Comparison of ENCODE assay signal across 10 cellular contexts in genomic region chr5:140146523-140146842, GRCh38. TPM values are rescaled to one million over a fixed set of nuclear protein-coding genes. Genes with fewer than 3 reads are reported as not detected.
DNase-seq lines count a peak whose midpoint lies in the region; ATAC-seq and TF ChIP-seq lines count a peak whose summit lies in the region.
"Had no signal": no experiment of that assay in that cellular context is flagged by ENCODE, and none has a peak within 500 bp of the region (broad histone marks: within the 10 kb centered on the region; RNA-seq: fewer than 3 reads in every experiment).

No MANE protein-coding gene starts in this region.

- TF ChIP-seq CTCF in dorsolateral prefrontal cortex (IDR thresholded peaks at IDR 0.05 in 54 of 56, conservative IDR thresholded peaks at IDR 0.05 in 2 of 56; ENCODE audit: low read depth in 1 of 56, partially characterized antibody in 56 of 56) (no peak), testis (IDR thresholded peaks at IDR 0.05) (no peak)

- no peaks in the 10 kb centered on the region for H3K36me3 Mint-ChIP-seq in activated naive CD4-positive, alpha-beta T cell treated with anti-CD3 and anti-CD28 coated beads, Interleukin-2, amount 50 U/mL, for 24 hours
- H3K36me3 Mint-ChIP-seq: activated CD4-positive, alpha-beta memory T cell treated with anti-CD3 and anti-CD28 coated beads for 36 hours had no signal

- peaks cover 21% of the 10 kb centered on the region for H3K4me1 Mint-ChIP-seq in activated naive CD4-positive, alpha-beta T cell treated with anti-CD3 and anti-CD28 coated beads, Interleukin-2, amount 50 U/mL, for 24 hours

- peaks cover 16% of the 10 kb centered on the region for H3K27me3 Mint-ChIP-seq in activated naive CD4-positive, alpha-beta T cell treated with anti-CD3 and anti-CD28 coated beads, Interleukin-2, amount 50 U/mL, for 24 hours

- peak overlapping the region; percentile 23 for H3K4me3 Mint-ChIP-seq in activated naive CD4-positive, alpha-beta T cell treated with anti-CD3 and anti-CD28 coated beads, Interleukin-2, amount 50 U/mL, for 24 hours

- H3K36me3 ChIP-seq in testis (ENCODE audit: low read depth, missing control alignments), result no peaks in the 10 kb centered on the region
- H3K36me3 ChIP-seq: pancreas had no signal

- no peaks in the 10 kb centered on the region for H3K9me3 Mint-ChIP-seq in activated naive CD4-positive, alpha-beta T cell treated with anti-CD3 and anti-CD28 coated beads, Interleukin-2, amount 50 U/mL, for 24 hours
- H3K9me3 Mint-ChIP-seq: activated CD4-positive, alpha-beta memory T cell treated with anti-CD3 and anti-CD28 coated beads for 36 hours had no signal

- no peaks in the 10 kb centered on the region for H3K9me3 ChIP-seq in testis
- H3K9me3 ChIP-seq: pancreas had no signal

- H3K4me1 ChIP-seq in testis, result peaks cover 13% of the 10 kb centered on the region

- H3K27ac ChIP-seq in dorsolateral prefrontal cortex, result no peak overlapping the region
- peak overlapping the region in 1 of 2 donors; percentile 31 for H3K27ac ChIP-seq in testis
- H3K27ac ChIP-seq: pancreas had no signal

- no peak overlapping the region for H3K27ac Mint-ChIP-seq in activated naive CD4-positive, alpha-beta T cell treated with anti-CD3 and anti-CD28 coated beads, Interleukin-2, amount 50 U/mL, for 24 hours
- H3K27ac Mint-ChIP-seq: activated CD4-positive, alpha-beta memory T cell treated with anti-CD3 and anti-CD28 coated beads for 36 hours had no signal

- no peaks in the 10 kb centered on the region for H3K27me3 ChIP-seq in dorsolateral prefrontal cortex
- H3K27me3 ChIP-seq in testis, result no peaks in the 10 kb centered on the region
- H3K27me3 ChIP-seq: pancreas had no signal

- 57 to 63% methylated on average over 12 to 14 of the region's 14 CpGs for WGBS in testis, 2 donors

- intact Hi-C loops in dorsolateral prefrontal cortex (cut with DNase I), result no loop called here
- intact Hi-C loops in testis (cut with DNase I; ENCODE audit: low total_unique reads), result no loop called here

- no peak for ATAC-seq in GM19324 (IDR thresholded peaks at IDR 0.05; ENCODE audit: low FRiP score, unreplicated experiment)

- DNase-seq in activated naive CD4-positive, alpha-beta T cell (lab: John Stamatoyannopoulos, UW), result no peak
- no peak for DNase-seq in dorsolateral prefrontal cortex
- peak; percentile 5 for DNase-seq in mucosa of gallbladder (ENCODE audit: low spot score)
- no peak for DNase-seq in testis
- no peak for DNase-seq in SKM-1 treated with dmso at 0.1 percent for 144 hours (lab: John Stamatoyannopoulos, UW; ENCODE audit: unreplicated experiment)
- no peak for DNase-seq in nucleus accumbens (lab: John Stamatoyannopoulos, UW)

- H3K4me3 ChIP-seq in dorsolateral prefrontal cortex (peak overlapping the region in 40 of 59 donors; percentile 36 to 71 (median 60)), testis (peak overlapping the region; percentile 32 to 57)

- TF ChIP-seq POLR2A in testis (IDR thresholded peaks at IDR 0.05), result no peak

RNA-seq across cellular contexts. Expression of gene IGIP, which starts 20.7 kb away (rescaled TPM):
- 10 to 100 TPM; 44.5 to 79.9 (median 61.8) TPM for total RNA-seq in dorsolateral prefrontal cortex
- total RNA-seq in mucosa of gallbladder, result 17.6 TPM
- total RNA-seq in testis, result 10 to 100 TPM; 11.1 to 12.1 TPM
- 7.1 TPM for polyA plus RNA-seq in testis (ENCODE audit: insufficient read depth, low read depth, low replicate concordance)

RNA-seq across cellular contexts. Expression of gene CYSTM1, which starts 28.5 kb away (rescaled TPM):
- 100 to 1,000 TPM in 1 of 120 experiments, 10 to 100 TPM in 119; 28.2 to 110 (median 55.2) TPM for total RNA-seq in dorsolateral prefrontal cortex
- 382 TPM for total RNA-seq in mucosa of gallbladder
- 10 to 100 TPM; 33.5 to 43.6 TPM for total RNA-seq in testis
- polyA plus RNA-seq in testis (ENCODE audit: insufficient read depth, low read depth, low replicate concordance), result 115 TPM

RNA-seq across cellular contexts. Expression of gene PURA, which starts 32.6 kb away (rescaled TPM):
- total RNA-seq in dorsolateral prefrontal cortex (100 to 1,000 TPM in 10 of 120 experiments, 10 to 100 TPM in 110; 69.0 to 107 (median 89.1) TPM), mucosa of gallbladder (39.4 TPM), testis (10 to 100 TPM; 22.9 to 26.9 TPM)
- 9.3 TPM for polyA plus RNA-seq in testis (ENCODE audit: insufficient read depth, low read depth, low replicate concordance)
